ENCODE assay signal across 2 cellular contexts in the genomic region with DNA sequence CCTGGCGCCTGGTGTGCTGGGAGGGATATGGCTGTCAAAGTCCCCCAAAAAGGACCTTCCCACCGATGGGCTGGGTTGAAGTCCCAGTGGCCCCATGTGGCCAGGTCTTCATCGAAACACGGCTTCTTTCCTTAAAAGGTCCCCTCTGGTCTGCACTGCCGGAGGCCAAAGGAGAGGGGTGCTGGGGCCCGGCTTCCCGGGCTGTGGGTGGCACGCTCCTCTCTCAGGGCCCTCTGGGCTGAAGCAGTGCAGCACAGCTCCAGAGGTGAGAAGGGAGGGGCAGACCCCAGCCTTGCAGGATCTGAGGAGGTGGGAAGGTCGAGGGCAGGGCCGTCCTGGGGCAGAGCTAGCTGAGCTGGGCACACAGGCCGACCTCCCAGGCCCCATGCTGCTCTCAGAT.
TF ChIP-seq lines count a peak whose summit lies in the region.

No MANE protein-coding gene starts in this region.

TF ChIP-seq in HepG2, 621 proteins besides CTCF, POLR2A, EP300 and RAD21:
- peak; percentile 26; the same call in 1 of the 2 replicates for TF ChIP-seq UBTF (CRISPR knock-in tag; IDR thresholded peaks at IDR 0.05)
- TF ChIP-seq ZNF430 (CRISPR knock-in tag; IDR thresholded peaks at IDR 0.05), result no peak
- no peak for TF ChIP-seq ZNF639 (CRISPR knock-in tag; conservative IDR thresholded peaks at IDR 0.05)
- TF ChIP-seq ZNF251 (CRISPR knock-in tag; IDR thresholded peaks at IDR 0.05), result no peak
- no peak for TF ChIP-seq YEATS4 (CRISPR knock-in tag; IDR thresholded peaks at IDR 0.05; ENCODE audit: borderline replicate concordance)
- TF ChIP-seq U2AF1 (optimal IDR thresholded peaks at IDR 0.05; ENCODE audit: low read depth, low read length), result no peak

TF ChIP-seq in IMR-90, 13 proteins besides CTCF, POLR2A, EP300 and RAD21:
- TF ChIP-seq RFX5 (IDR thresholded peaks at IDR 0.05; ENCODE audit: low read depth, low read length) (no peak), NFE2L2 (IDR thresholded peaks at IDR 0.05; ENCODE audit: low read depth, low read length) (no peak), MAZ (IDR thresholded peaks at IDR 0.05; ENCODE audit: borderline replicate concordance, low read depth, low read length) (no peak), CEBPB (IDR thresholded peaks at IDR 0.05; ENCODE audit: low read depth, low read length) (no peak), FOS (IDR thresholded peaks at IDR 0.05; ENCODE audit: low read depth, low read length) (no peak), CHD1 (IDR thresholded peaks at IDR 0.05; ENCODE audit: low read depth, low read length) (no peak), MAFK (IDR thresholded peaks at IDR 0.05; ENCODE audit: low read depth, low read length) (no peak), RCOR1 (IDR thresholded peaks at IDR 0.05; ENCODE audit: insufficient replicate concordance, low read length) (no peak), USF2 (IDR thresholded peaks at IDR 0.05; ENCODE audit: low read depth, low read length) (no peak), MXI1 (IDR thresholded peaks at IDR 0.05; ENCODE audit: borderline replicate concordance, low read depth, low read length) (no peak)
- TF ChIP-seq, protein P1, sequence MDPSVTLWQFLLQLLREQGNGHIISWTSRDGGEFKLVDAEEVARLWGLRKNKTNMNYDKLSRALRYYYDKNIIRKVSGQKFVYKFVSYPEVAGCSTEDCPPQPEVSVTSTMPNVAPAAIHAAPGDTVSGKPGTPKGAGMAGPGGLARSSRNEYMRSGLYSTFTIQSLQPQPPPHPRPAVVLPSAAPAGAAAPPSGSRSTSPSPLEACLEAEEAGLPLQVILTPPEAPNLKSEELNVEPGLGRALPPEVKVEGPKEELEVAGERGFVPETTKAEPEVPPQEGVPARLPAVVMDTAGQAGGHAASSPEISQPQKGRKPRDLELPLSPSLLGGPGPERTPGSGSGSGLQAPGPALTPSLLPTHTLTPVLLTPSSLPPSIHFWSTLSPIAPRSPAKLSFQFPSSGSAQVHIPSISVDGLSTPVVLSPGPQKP (IDR thresholded peaks at IDR 0.05; ENCODE audit: borderline replicate concordance, low read depth, low read length), result no peak
TF ChIP-seq in IMR-90: peak in this region for 0.
